Comparison of ENCODE assay signal across 9 cellular contexts in genomic region chr16:85394511-85395206, GRCh38.
DNase-seq lines count a peak whose midpoint lies in the region; ATAC-seq and TF ChIP-seq lines count a peak whose summit lies in the region.
"Had no signal": no experiment of that assay in that cellular context is flagged by ENCODE, and none has a peak within 500 bp of the region (broad histone marks: within the 10 kb centered on the region; RNA-seq: fewer than 3 reads in every experiment).

No MANE protein-coding gene starts in this region.

- H3K27me3 ChIP-seq in left lung (peaks cover 0 to 8% of the 10 kb centered on the region in 2 donors), thoracic aorta (replicated peaks; ENCODE audit: insufficient read depth) (no peaks in the 10 kb centered on the region)

- peak; percentile 4 for DNase-seq in activated CD8-positive, alpha-beta memory T cell treated with anti-CD3 and anti-CD28 coated beads, Interleukin-2, amount 50 U/mL, for 4 hours
- DNase-seq in activated CD8-positive, alpha-beta memory T cell treated with anti-CD3 and anti-CD28 coated beads, Interleukin-2, amount 50 U/mL, for 48 hours, result no peak
- DNase-seq in left lung, result peak; percentile 18 to 47
- no peak for DNase-seq in thoracic aorta (ENCODE audit: low spot score)
- DNase-seq in Calu3, result no peak
- DNase-seq in GDM1 (lab: John Stamatoyannopoulos, UW), result no peak
- DNase-seq: stimulated activated CD4-positive, alpha-beta T cell treated with anti-CD3 and anti-CD28 coated beads, Interleukin-2, amount 100 ng/mL, for 48 hours had no signal

- no peak overlapping the region for H3K4me3 ChIP-seq in left lung
- peak overlapping the region; percentile 48 for H3K4me3 ChIP-seq in thoracic aorta

- peak overlapping the region; percentile 78 to 92 (median 87) for H3K27ac Mint-ChIP-seq in brain
- no peak overlapping the region for H3K27ac Mint-ChIP-seq in Calu3 (ENCODE audit: unreplicated experiment)

- ATAC-seq in left lung (no peak), thoracic aorta (ENCODE audit: insufficient number of reproducible peaks, low FRiP score, low read depth) (no peak), HG02938 (IDR thresholded peaks at IDR 0.05; ENCODE audit: unreplicated experiment) (no peak)

- H3K4me3 Mint-ChIP-seq in brain (peak overlapping the region in 1 of 5 experiments; percentile 39), Calu3 (ENCODE audit: low read depth, unreplicated experiment) (no peak overlapping the region)

- intact Hi-C loops in left lung (cut with DNase I) (no loop called here), Calu3 (cut with micrococcal nuclease; ENCODE audit: unreplicated experiment) (loop anchor here (10.0 kb wide), 3 partner anchors 90 to 320 kb away; partner anchors contain the start of gene GSE1)

- peaks cover 13 to 33% of the 10 kb centered on the region in 2 donors for H3K4me1 ChIP-seq in left lung
- peaks cover 14 to 46% of the 10 kb centered on the region in 2 donors for H3K4me1 ChIP-seq in thoracic aorta (ENCODE audit: control insufficient read depth in 1 of 2, low read depth in 2 of 2)

- H3K36me3 Mint-ChIP-seq in brain, result no peaks in the 10 kb centered on the region
- no peaks in the 10 kb centered on the region for H3K36me3 Mint-ChIP-seq in Calu3 (ENCODE audit: insufficient read depth, unreplicated experiment)

- TF ChIP-seq CTCF in brain (conservative IDR thresholded peaks at IDR 0.05) (no peak), left lung (IDR thresholded peaks at IDR 0.05) (no peak), thoracic aorta (IDR thresholded peaks at IDR 0.05) (no peak), Calu3 (IDR thresholded peaks at IDR 0.05; ENCODE audit: unreplicated experiment) (no peak)

- H3K9me3 Mint-ChIP-seq in brain (peaks cover 0 to 6% (median 0%) of the 10 kb centered on the region in 5 experiments), Calu3 (ENCODE audit: low read depth, unreplicated experiment) (no peaks in the 10 kb centered on the region)

- CTCF ChIA-PET in Calu3 (lab: Charles Lee), result interaction anchor here (0.6 to 1.2 kb wide), 7 partner anchors 22 to 221 kb away, joined by 3 to 11 read pairs (median 5); no protein-coding TSS in a partner anchor

- H3K36me3 ChIP-seq in left lung (no peaks in the 10 kb centered on the region), thoracic aorta (no peaks in the 10 kb centered on the region)

- no peaks in the 10 kb centered on the region for H3K9me3 ChIP-seq in left lung
- no peaks in the 10 kb centered on the region for H3K9me3 ChIP-seq in thoracic aorta

- no TSS peak for BruUV-seq in Calu3 (replicated peaks; lab: Mats Ljungman, UMichigan)

- H3K27me3 Mint-ChIP-seq in brain (no peaks in the 10 kb centered on the region), Calu3 (ENCODE audit: unreplicated experiment) (peaks cover 69% of the 10 kb centered on the region)

- H3K4me1 Mint-ChIP-seq in brain, result peaks cover 18% of the 10 kb centered on the region
- peaks cover 11% of the 10 kb centered on the region for H3K4me1 Mint-ChIP-seq in Calu3 (ENCODE audit: low read depth, unreplicated experiment)

- no peak overlapping the region for H3K27ac ChIP-seq in left lung
- peak overlapping the region; percentile 61 to 70 for H3K27ac ChIP-seq in thoracic aorta

Comparison
In these comparisons a context has a peak if more than half of its experiments do, and no peak if none do; other contexts are left out.
1. DNase-seq: peak in activated CD8-positive, alpha-beta memory T cell treated with anti-CD3 and anti-CD28 coated beads, Interleukin-2, amount 50 U/mL, for 4 hours (single experiment) and left lung (2 of 2); none in activated CD8-positive, alpha-beta memory T cell treated with anti-CD3 and anti-CD28 coated beads, Interleukin-2, amount 50 U/mL, for 48 hours (single experiment), thoracic aorta (single experiment), Calu3 (single experiment) and GDM1 (single experiment).
2. H3K27ac ChIP-seq: peak in thoracic aorta (2 of 2); none in left lung (0 of 2).